Comparison of ENCODE assay signal across 11 cellular contexts in the genomic region with DNA sequence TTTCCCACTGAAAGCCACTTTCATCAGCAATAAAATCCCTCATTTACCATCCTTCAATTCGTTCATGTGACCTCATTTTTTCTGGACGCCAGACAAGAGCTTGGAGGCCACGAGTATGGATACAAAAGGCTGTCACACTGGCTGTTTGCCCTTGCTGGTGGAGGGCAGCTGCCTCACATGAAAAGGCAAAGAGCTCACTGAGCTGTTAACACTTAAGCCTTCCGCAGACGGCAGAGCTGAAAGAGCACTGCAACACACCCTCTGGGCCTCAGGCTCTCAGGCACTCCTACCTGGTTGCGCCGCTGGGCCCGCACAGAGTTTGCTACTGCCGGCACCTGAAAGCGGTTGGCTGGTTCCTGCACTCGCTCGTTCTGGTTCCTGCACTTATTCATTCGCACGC.
DNase-seq lines count a peak whose midpoint lies in the region; ATAC-seq and TF ChIP-seq lines count a peak whose summit lies in the region.
"Had no signal": no experiment of that assay in that cellular context is flagged by ENCODE, and none has a peak within 500 bp of the region (broad histone marks: within the 10 kb centered on the region; RNA-seq: fewer than 3 reads in every experiment).

No MANE protein-coding gene starts in this region.

- peak overlapping the region in 1 of 4 donors; percentile 12 for H3K4me3 ChIP-seq in Peyer's patch
- H3K4me3 ChIP-seq in left ventricle myocardium inferior: no peak overlapping the region

- no peaks in the 10 kb centered on the region for H3K36me3 ChIP-seq in ES-I3 (ENCODE audit: insufficient read depth, low read length)
- no peaks in the 10 kb centered on the region for H3K36me3 ChIP-seq in Peyer's patch
- H3K36me3 ChIP-seq in left ventricle myocardium inferior: no peaks in the 10 kb centered on the region
- H3K36me3 ChIP-seq: neutrophil had no signal

- TF ChIP-seq CTCF in Peyer's patch (IDR thresholded peaks at IDR 0.05) (no peak), left ventricle myocardium inferior (IDR thresholded peaks at IDR 0.05; ENCODE audit: borderline replicate concordance) (no peak)

- no peak for ATAC-seq in GM18861 (IDR thresholded peaks at IDR 0.05; ENCODE audit: unreplicated experiment)
- ATAC-seq in GM19351 (IDR thresholded peaks at IDR 0.05; ENCODE audit: unreplicated experiment): no peak

- H3K4me1 ChIP-seq in ES-I3 (ENCODE audit: insufficient read depth, low read length) (peaks cover 23% of the 10 kb centered on the region), Peyer's patch (no peaks in the 10 kb centered on the region), left ventricle myocardium inferior (no peaks in the 10 kb centered on the region)

- no peaks in the 10 kb centered on the region for H3K9me3 ChIP-seq in ES-I3 (ENCODE audit: control insufficient read depth, insufficient read depth, low read length)
- H3K9me3 ChIP-seq in Peyer's patch: no peaks in the 10 kb centered on the region
- H3K9me3 ChIP-seq in left ventricle myocardium inferior (replicated peaks): no peaks in the 10 kb centered on the region
- H3K9me3 ChIP-seq: neutrophil had no signal

- intact Hi-C loops in left ventricle myocardium inferior (cut with micrococcal nuclease): no loop called here
- intact Hi-C loops in activated CD4-positive, alpha-beta T cell treated with anti-CD3 and anti-CD28 coated beads, Interleukin-2, amount 10 ng/mL, durations not matched to agents 24 days and 14 days (cut with micrococcal nuclease): no loop called here
- intact Hi-C loops in activated CD4-positive, alpha-beta memory T cell treated with anti-CD3 and anti-CD28 coated beads for 36 hours (cut with micrococcal nuclease): no loop called here

- no peak overlapping the region for H3K4me3 Mint-ChIP-seq in activated CD4-positive, alpha-beta T cell treated with anti-CD3 and anti-CD28 coated beads, Interleukin-2, amount 10 ng/mL, durations not matched to agents 24 days and 14 days
- no peak overlapping the region for H3K4me3 Mint-ChIP-seq in activated CD4-positive, alpha-beta memory T cell treated with anti-CD3 and anti-CD28 coated beads for 36 hours
- H3K4me3 Mint-ChIP-seq: dendritic cell treated with granulocyte-macrophage colony-stimulating factor and Interleukin-4, amounts not matched to agents 40 ng/mL and 50 ng/mL, for 4 days had no signal

- H3K27me3 Mint-ChIP-seq in activated CD4-positive, alpha-beta T cell treated with anti-CD3 and anti-CD28 coated beads, Interleukin-2, amount 10 ng/mL, durations not matched to agents 24 days and 14 days: peaks cover 2% of the 10 kb centered on the region
- H3K27me3 Mint-ChIP-seq in activated CD4-positive, alpha-beta memory T cell treated with anti-CD3 and anti-CD28 coated beads for 36 hours: no peaks in the 10 kb centered on the region

- H3K27ac Mint-ChIP-seq in activated CD4-positive, alpha-beta T cell treated with anti-CD3 and anti-CD28 coated beads, Interleukin-2, amount 10 ng/mL, durations not matched to agents 24 days and 14 days: no peak overlapping the region
- no peak overlapping the region for H3K27ac Mint-ChIP-seq in activated CD4-positive, alpha-beta memory T cell treated with anti-CD3 and anti-CD28 coated beads for 36 hours
- H3K27ac Mint-ChIP-seq: dendritic cell treated with granulocyte-macrophage colony-stimulating factor and Interleukin-4, amounts not matched to agents 40 ng/mL and 50 ng/mL, for 4 days had no signal

- H3K27ac ChIP-seq in Peyer's patch (peak overlapping the region in 3 of 4 donors; percentile 37 to 75 (median 41)), left ventricle myocardium inferior (replicated peaks) (no peak overlapping the region)
- H3K27ac ChIP-seq: neutrophil had no signal

- H3K27me3 ChIP-seq in Peyer's patch (no peaks in the 10 kb centered on the region), left ventricle myocardium inferior (ENCODE audit: low read depth) (peaks cover 10% of the 10 kb centered on the region)
- H3K27me3 ChIP-seq: neutrophil had no signal

- no peaks in the 10 kb centered on the region for H3K36me3 Mint-ChIP-seq in activated CD4-positive, alpha-beta T cell treated with anti-CD3 and anti-CD28 coated beads, Interleukin-2, amount 10 ng/mL, durations not matched to agents 24 days and 14 days (ENCODE audit: low read depth)
- H3K36me3 Mint-ChIP-seq in activated CD4-positive, alpha-beta memory T cell treated with anti-CD3 and anti-CD28 coated beads for 36 hours: no peaks in the 10 kb centered on the region

- H3K9ac ChIP-seq in ES-I3 (ENCODE audit: low read depth, low read length): peak overlapping the region; percentile 44; the same call in 1 of the 2 replicates

- no peak for TF ChIP-seq POLR2A in Peyer's patch (IDR thresholded peaks at IDR 0.05)

- CTCF ChIA-PET in activated CD4-positive, alpha-beta memory T cell treated with anti-CD3 and anti-CD28 coated beads for 36 hours (lab: Charles Lee): no interaction called here

- DNase-seq in Peyer's patch (peak in 2 of 3 donors; percentile 63 to 64), left ventricle myocardium inferior (peak; percentile 18), occipital lobe (lab: John Stamatoyannopoulos, UW) (peak; percentile 59)
- DNase-seq in activated CD4-positive, alpha-beta T cell treated with anti-CD3 and anti-CD28 coated beads, Interleukin-2, amount 10 ng/mL, durations not matched to agents 24 days and 14 days: no peak
- no peak for DNase-seq in activated CD4-positive, alpha-beta memory T cell treated with anti-CD3 and anti-CD28 coated beads for 36 hours
- DNase-seq: activated CD8-positive, alpha-beta memory T cell treated with anti-CD3 and anti-CD28 coated beads for 24 hours had no signal

- H3K9me3 Mint-ChIP-seq in activated CD4-positive, alpha-beta T cell treated with anti-CD3 and anti-CD28 coated beads, Interleukin-2, amount 10 ng/mL, durations not matched to agents 24 days and 14 days: no peaks in the 10 kb centered on the region
- no peaks in the 10 kb centered on the region for H3K9me3 Mint-ChIP-seq in activated CD4-positive, alpha-beta memory T cell treated with anti-CD3 and anti-CD28 coated beads for 36 hours
- H3K9me3 Mint-ChIP-seq: dendritic cell treated with granulocyte-macrophage colony-stimulating factor and Interleukin-4, amounts not matched to agents 40 ng/mL and 50 ng/mL, for 4 days had no signal

- H3K4me1 Mint-ChIP-seq in activated CD4-positive, alpha-beta T cell treated with anti-CD3 and anti-CD28 coated beads, Interleukin-2, amount 10 ng/mL, durations not matched to agents 24 days and 14 days: no peaks in the 10 kb centered on the region
- H3K4me1 Mint-ChIP-seq in activated CD4-positive, alpha-beta memory T cell treated with anti-CD3 and anti-CD28 coated beads for 36 hours (ENCODE audit: low read depth): no peaks in the 10 kb centered on the region

- POLR2A ChIA-PET in activated CD4-positive, alpha-beta memory T cell treated with anti-CD3 and anti-CD28 coated beads for 36 hours (lab: Charles Lee): no interaction called here

Comparison
In these comparisons a context has a peak if more than half of its experiments do, and no peak if none do; other contexts are left out.
1. DNase-seq: peak in Peyer's patch (2 of 3), left ventricle myocardium inferior (single experiment) and occipital lobe (single experiment); none in activated CD4-positive, alpha-beta T cell treated with anti-CD3 and anti-CD28 coated beads, Interleukin-2, amount 10 ng/mL, durations not matched to agents 24 days and 14 days (single experiment) and activated CD4-positive, alpha-beta memory T cell treated with anti-CD3 and anti-CD28 coated beads for 36 hours (single experiment).